In genomic region chrX:1398431-1399340, GRCh38 we compare ENCODE assay signal across 21 cellular contexts. TPM values are rescaled to one million over a fixed set of nuclear protein-coding genes. Genes with fewer than 3 reads are reported as not detected.
A peak's percentile ranks its signal among the peaks of the same experiment; 100 is the strongest.
DNase-seq lines count a peak whose midpoint lies in the region; ATAC-seq, FAIRE-seq and TF ChIP-seq lines count a peak whose summit lies in the region.
"Had no signal": no experiment of that assay in that cellular context is flagged by ENCODE, and none has a peak within 500 bp of the region (broad histone marks: within the 10 kb centered on the region; RNA-seq: fewer than 3 reads in every experiment).

No MANE protein-coding gene starts in this region.

- peak; percentile 25 for TF ChIP-seq POLR2A in GM18505 (IDR thresholded peaks at IDR 0.05; ENCODE audit: borderline replicate concordance, extremely low read depth, insufficient read depth, insufficient read length)
- TF ChIP-seq POLR2A in H1 (IDR thresholded peaks at IDR 0.05; ENCODE audit: control extremely low read depth in 1 of 2, low read depth in 2 of 2, low read length in 2 of 2), result peak in 1 of 2 experiments; percentile 44; a peak in 1 of 3 replicates
- TF ChIP-seq POLR2A in ovary (IDR thresholded peaks at IDR 0.05), result no peak

- peaks cover 3% of the 10 kb centered on the region; the same call in 1 of the 2 replicates for H3K4me1 ChIP-seq in Panc1 (ENCODE audit: control insufficient read depth, insufficient read depth, low read length)
- H3K4me1 ChIP-seq in H1 (replicated peaks in 1 of 4; ENCODE audit: control insufficient read depth in 3 of 4, insufficient read depth in 4 of 4, low read length in 3 of 4), result peaks cover 0 to 15% (median 3%) of the 10 kb centered on the region in 4 experiments; a peak in 5 of 7 replicates
- H3K4me1 ChIP-seq in ovary (ENCODE audit: insufficient read depth), result no peaks in the 10 kb centered on the region

- BruUV-seq in Panc1 (replicated peaks; lab: Mats Ljungman, UMichigan), result no TSS peak

- no peak overlapping the region for H4K5ac ChIP-seq in H1 (ENCODE audit: insufficient read length, low read depth, low read length)

- no peak overlapping the region for H3K4ac ChIP-seq in H1 (replicated peaks; ENCODE audit: insufficient read length, low read depth, low read length)

- TF ChIP-seq CTCF in Panc1 (IDR thresholded peaks at IDR 0.05) (no peak), H1 (IDR thresholded peaks at IDR 0.05; ENCODE audit: control extremely low read depth in 1 of 3, insufficient read depth in 1 of 3, low read depth in 1 of 3, low read length in 3 of 3) (no peak), ovary (IDR thresholded peaks at IDR 0.05) (no peak)

- no peak overlapping the region for H3K23ac ChIP-seq in H1 (ENCODE audit: insufficient read length)

- no peak overlapping the region for H3K9ac ChIP-seq in H1 (replicated peaks in 1 of 4; ENCODE audit: extremely low read depth in 1 of 4, low read depth in 3 of 4, low read length in 3 of 4)

- H3K36me3 ChIP-seq in Panc1 (ENCODE audit: control insufficient read depth, insufficient read depth, low read length) (no peaks in the 10 kb centered on the region), H1 (ENCODE audit: control insufficient read depth in 2 of 4, insufficient read depth in 4 of 4, low read length in 3 of 4) (peaks cover 9 to 37% (median 17%) of the 10 kb centered on the region in 4 experiments), ovary (no peaks in the 10 kb centered on the region)

- H3K27ac ChIP-seq in Panc1 (ENCODE audit: low read length) (no peak overlapping the region), H1 (ENCODE audit: low read depth, low read length) (no peak overlapping the region), ovary (no peak overlapping the region)
- H3K27ac ChIP-seq: epithelial cell of prostate, left lung, tibial artery, WERI-Rb-1 had no signal

- H4K20me1 ChIP-seq in H1 (replicated peaks in 1 of 2; ENCODE audit: control insufficient read depth in 1 of 2, insufficient read depth in 2 of 2, low read length in 2 of 2), result peaks cover 9 to 25% of the 10 kb centered on the region in 2 experiments

- H2BK5ac ChIP-seq in H1 (ENCODE audit: low read depth, low read length), result no peak overlapping the region

- no peak for TF ChIP-seq EP300 in H1 (IDR thresholded peaks at IDR 0.05; ENCODE audit: borderline replicate concordance in 1 of 2, low read depth in 2 of 2, low read length in 2 of 2)
- TF ChIP-seq EP300 in ovary (IDR thresholded peaks at IDR 0.05), result no peak

- no peak for FAIRE-seq in H1 (lab: Jason Lieb, UNC)
- FAIRE-seq: GM18507 had no signal

- H3K4me3 ChIP-seq in Panc1 (ENCODE audit: low read depth in 2 of 2, low read length in 2 of 2) (no peak overlapping the region), H1 (ENCODE audit: extremely low read depth in 1 of 4, insufficient read depth in 2 of 4, low read depth in 3 of 4, low read length in 4 of 4) (no peak overlapping the region), ovary (no peak overlapping the region)
- H3K4me3 ChIP-seq: HAP-1, left lung, tibial artery had no signal

- H2AFZ ChIP-seq in H1 (ENCODE audit: low read length), result no peak overlapping the region

- POLR2A ChIA-PET in Panc1 (lab: Charles Lee) (no interaction called here), H1 (lab: Charles Lee; ENCODE audit: partially characterized antibody) (no interaction called here)

- 88% methylated on average over 29 of the region's 29 CpGs; no CpG with 5 or more reads in 1 of the 2 experiments for WGBS in H1 (ENCODE audit: extremely low coverage in 1 of 2, insufficient coverage in 1 of 2, insufficient read length in 1 of 2, insufficient replicate concordance in 2 of 2, low coverage in 1 of 2, low lambda C conversion rate in 2 of 2, missing lambda C conversion rate in 1 of 2), 2 experiments
- 82 to 87% (median 87%) methylated on average over 27 to 29 of the region's 29 CpGs for WGBS in ovary, 3 donors

- TF ChIP-seq RAD21 in H1 (IDR thresholded peaks at IDR 0.05 in 1 of 2, conservative IDR thresholded peaks at IDR 0.05 in 1 of 2; ENCODE audit: low read depth in 2 of 2, low read length in 2 of 2), result no peak

- H3K27me3 ChIP-seq in Panc1 (ENCODE audit: control insufficient read depth, insufficient read depth, low read length) (no peaks in the 10 kb centered on the region), H1 (replicated peaks in 1 of 4; ENCODE audit: control insufficient read depth in 3 of 4, extremely low read depth in 1 of 4, insufficient read depth in 3 of 4, low read length in 3 of 4) (no peaks in the 10 kb centered on the region), ovary (no peaks in the 10 kb centered on the region)
- H3K27me3 ChIP-seq: left lung, tibial artery had no signal

- ATAC-seq in GM18505 (IDR thresholded peaks at IDR 0.05; ENCODE audit: unreplicated experiment) (no peak), Panc1 (0 out of 2 replicates have a peak, but pooled peaks have one; percentile 33), GM21423 (IDR thresholded peaks at IDR 0.05; ENCODE audit: unreplicated experiment) (no peak)
- ATAC-seq: left lung; stimulated activated memory B cell treated with anti-CD40 and anti-IgM and Interleukin-4, amounts not matched to agents 10 μg/mL and 1 μg/mL and 100 μg/mL, for 72 hours had no signal

- H4K91ac ChIP-seq in H1 (replicated peaks; ENCODE audit: insufficient read length, low read length), result no peak overlapping the region

- DNase-seq in Panc1 (ENCODE audit: low read depth, low spot score) (no peak), H1 (ENCODE audit: low read depth in 1 of 2, low spot score in 2 of 2) (no peak), ovary (peak in 3 of 5 donors; percentile 23 to 35 (median 24)), iPS-NIHi7 (ENCODE audit: extremely low spot score) (no peak), pons (ENCODE audit: low spot score) (no peak)
- DNase-seq: activated gamma-delta T cell; C1 segment of cervical spinal cord; foreskin melanocyte; NCI-H1417 treated with DMSO at 0.1 percent for 48 hours; NCI-H2171 treated with DMSO at 0.1 percent for 48 hours; stimulated activated CD4-positive, alpha-beta T cell treated with anti-CD3 and anti-CD28 coated beads, Interleukin-12 subunit alpha, Interleukin-12 subunit beta, amount 100 ng/mL, for 4 hours; T-helper 1 cell; WERI-Rb-1 had no signal

- peaks cover 9% of the 10 kb centered on the region for H3K79me1 ChIP-seq in H1 (ENCODE audit: low read depth, low read length)

- H3K79me2 ChIP-seq in H1 (ENCODE audit: control insufficient read depth in 1 of 2, insufficient read depth in 2 of 2, low read length in 2 of 2), result peaks cover 0 to 28% of the 10 kb centered on the region in 2 experiments; a peak in 2 of 4 replicates

- H2AK5ac ChIP-seq in H1 (ENCODE audit: low read depth, low read length), result no peak overlapping the region

- no peak overlapping the region for H2BK20ac ChIP-seq in H1 (ENCODE audit: low read length)

- in situ Hi-C loops in Panc1 (cut with HindIII; ENCODE audit: low pct_unique_long_range_greater_than_20kb, low sequenced_read_pairs), result no loop called here

- H3K23me2 ChIP-seq in H1 (ENCODE audit: low read depth, low read length), result peaks cover 14% of the 10 kb centered on the region; the same call in 1 of the 2 replicates

- H2BK15ac ChIP-seq in H1 (ENCODE audit: low read length), result no peak overlapping the region

- H2BK120ac ChIP-seq in H1 (replicated peaks; ENCODE audit: low read depth, low read length), result no peak overlapping the region

- H3K9me3 ChIP-seq in Panc1 (ENCODE audit: control insufficient read depth, insufficient read depth, low read depth, low read length), result no peaks in the 10 kb centered on the region
- H3K9me3 ChIP-seq in H1 (ENCODE audit: insufficient read depth in 2 of 2, low read depth in 1 of 2, low read length in 1 of 2), result no peaks in the 10 kb centered on the region
- H3K9me3 ChIP-seq in ovary, result no peaks in the 10 kb centered on the region
- H3K9me3 ChIP-seq: HAP-1, left lung, tibial artery had no signal

- no peak overlapping the region for H3K14ac ChIP-seq in H1 (ENCODE audit: insufficient read length)

- no peak overlapping the region for H3K4me2 ChIP-seq in H1 (ENCODE audit: insufficient read depth in 1 of 2, low read depth in 2 of 2, low read length in 2 of 2)

- H2BK12ac ChIP-seq in H1 (ENCODE audit: low read depth, low read length), result no peak overlapping the region

- no peak overlapping the region for H3K56ac ChIP-seq in H1 (replicated peaks; ENCODE audit: insufficient read length, low read depth, low read length)

- no peak overlapping the region for H3K18ac ChIP-seq in H1 (ENCODE audit: extremely low read depth, low read length)

- intact Hi-C loops in Panc1 (cut with micrococcal nuclease; ENCODE audit: unreplicated experiment) (no loop called here), ovary (cut with DNase I) (no loop called here)

- peak overlapping the region; percentile 29; the same call in 1 of the 2 replicates for H4K8ac ChIP-seq in H1 (ENCODE audit: extremely low read depth, insufficient read depth, low read length)

- CTCF ChIA-PET in Panc1 (lab: Charles Lee), result no interaction called here
- CTCF ChIA-PET in H1 (lab: Charles Lee; ENCODE audit: partially characterized antibody), result no interaction called here

TF ChIP-seq in H1, 55 proteins besides CTCF, POLR2A, EP300 and RAD21 (continues in another document):
- TF ChIP-seq TAF1 (IDR thresholded peaks at IDR 0.05; ENCODE audit: low read depth, low read length), result no peak

RNA-seq across cellular contexts. Expression of gene SLC25A6, which starts 6.8 kb away (rescaled TPM):
- 125 TPM for total RNA-seq in Panc1 (2021; ENCODE audit: unreplicated experiment)
- polyA plus RNA-seq in Panc1 (2012; ENCODE audit: insufficient read length), result 475 TPM
- total RNA-seq in H1 (2021; fragmentation: NEBNext Ultra II Directional; extraction: Animal tissue kit (Norgen Biotek cat#: 25700)), result 487 and 514 TPM in 2 replicates
- polyA plus RNA-seq in H1 (2011; rRNA removed), result 1,220 and 1,529 TPM in 2 replicates
- polyA plus RNA-seq in H1 (2011; cell fraction: cytosol; rRNA removed), result 1,117 TPM
- 686 TPM for polyA plus RNA-seq in H1 (2011; cell fraction: nucleus; rRNA removed)
- 559 to 826 TPM (median 767 TPM) in 4 replicates for polyA plus RNA-seq in H1 (2012, experiment 1 of 2)
- 674 TPM for polyA plus RNA-seq in H1 (2012, experiment 2 of 2)
- 424 TPM for polyA plus RNA-seq in H1 (2013, experiment 1 of 2)
- polyA plus RNA-seq in H1 (2013, experiment 2 of 2), result 418 TPM
- 356 and 371 TPM in 2 replicates for polyA minus RNA-seq in H1 (2011; rRNA and poly(A)+ RNA removed)
- polyA minus RNA-seq in H1 (2011; cell fraction: cytosol; rRNA and poly(A)+ RNA removed), result 639 TPM
- polyA minus RNA-seq in H1 (2011; cell fraction: nucleus; rRNA and poly(A)+ RNA removed), result 472 TPM
- 100 to 1,000 TPM; 473 to 630 (median 519) TPM for total RNA-seq in ovary
- 100 to 1,000 TPM; 105 to 703 TPM for polyA plus RNA-seq in ovary

RNA-seq across cellular contexts. Expression of gene ASMTL, which starts 54.0 kb away (rescaled TPM):
- 16.5 TPM for total RNA-seq in Panc1 (2021; ENCODE audit: unreplicated experiment)
- 29.5 TPM for polyA plus RNA-seq in Panc1 (2012; ENCODE audit: insufficient read length)
- 75.4 and 81.4 TPM in 2 replicates for total RNA-seq in H1 (2021; fragmentation: NEBNext Ultra II Directional; extraction: Animal tissue kit (Norgen Biotek cat#: 25700))
- polyA plus RNA-seq in H1 (2011; rRNA removed), result 75.6 and 130 TPM in 2 replicates
- 92.6 TPM for polyA plus RNA-seq in H1 (2011; cell fraction: cytosol; rRNA removed)
- polyA plus RNA-seq in H1 (2011; cell fraction: nucleus; rRNA removed), result 104 TPM
- 51.7 to 90.7 TPM (median 78.8 TPM) in 4 replicates for polyA plus RNA-seq in H1 (2012, experiment 1 of 2)
- polyA plus RNA-seq in H1 (2012, experiment 2 of 2), result 57.9 TPM
- 41.0 TPM for polyA plus RNA-seq in H1 (2013, experiment 1 of 2)
- 39.2 TPM for polyA plus RNA-seq in H1 (2013, experiment 2 of 2)
- 47.0 and 49.0 TPM in 2 replicates for polyA minus RNA-seq in H1 (2011; rRNA and poly(A)+ RNA removed)
- polyA minus RNA-seq in H1 (2011; cell fraction: cytosol; rRNA and poly(A)+ RNA removed), result 52.1 TPM
- polyA minus RNA-seq in H1 (2011; cell fraction: nucleus; rRNA and poly(A)+ RNA removed), result 46.7 TPM
- 10 to 100 TPM; 23.1 to 48.9 (median 40.7) TPM for total RNA-seq in ovary
- polyA plus RNA-seq in ovary, result 10 to 100 TPM; 21.3 to 45.4 TPM

Comparison
In these comparisons a context has a peak if more than half of its experiments do, and no peak if none do; other contexts are left out.
1. DNase-seq: peak in ovary (3 of 5); none in Panc1 (single experiment), H1 (0 of 2), iPS-NIHi7 (single experiment) and pons (single experiment).